Comparison of ENCODE assay signal across 9 cellular contexts in genomic region chr7:94160719-94161435, GRCh38.
DNase-seq lines count a peak whose midpoint lies in the region; ATAC-seq and TF ChIP-seq lines count a peak whose summit lies in the region.
"Had no signal": no experiment of that assay in that cellular context is flagged by ENCODE, and none has a peak within 500 bp of the region (broad histone marks: within the 10 kb centered on the region; RNA-seq: fewer than 3 reads in every experiment).

No MANE protein-coding gene starts in this region.

- H3K27me3 ChIP-seq in H9 (ENCODE audit: insufficient read depth, low read length): no peaks in the 10 kb centered on the region

- no peak overlapping the region for H3K4me2 ChIP-seq in H9 (ENCODE audit: insufficient read depth, insufficient read length, low read length)

- no peak overlapping the region for H2AFZ ChIP-seq in H9 (ENCODE audit: low read length)

- no peak overlapping the region for H3T11ph ChIP-seq in H9 (ENCODE audit: low read length)

- ATAC-seq in GM19463 (IDR thresholded peaks at IDR 0.05; ENCODE audit: unreplicated experiment) (peak; percentile 92), HG03175 (IDR thresholded peaks at IDR 0.05; ENCODE audit: unreplicated experiment) (peak; percentile 95)

- DNase-seq in GM10266 (ENCODE audit: extremely low spot score) (peak; percentile 57), COR-L47 (lab: John Stamatoyannopoulos, UW) (no peak), posterior vena cava (ENCODE audit: low spot score) (no peak), H9 (no peak), amygdala (lab: John Stamatoyannopoulos, UW) (no peak)
- no peak for DNase-seq in activated T-helper 1 cell treated with anti-CD3 and anti-CD28 coated beads, Interleukin-12 subunit alpha, Interleukin-12 subunit beta, Interleukin-2, Interleukin-4 antibody, amounts not matched to agents 30 ng/mL and 10 ng/mL and 1 ng/mL, durations not matched to agents 14 hours and 24 hours and 36 hours (ENCODE audit: low spot score)
- DNase-seq: stimulated activated CD4-positive, alpha-beta T cell treated with anti-CD3 and anti-CD28 coated beads, Interleukin-1b, Interleukin-23, amount 100 ng/mL, for 48 hours had no signal

- no peaks in the 10 kb centered on the region for H3K4me1 ChIP-seq in H9 (ENCODE audit: insufficient read depth, low read length)

- peaks cover 4% of the 10 kb centered on the region for H3K9me3 ChIP-seq in H9 (ENCODE audit: control insufficient read depth, low read depth, low read length)

- no peak overlapping the region for H4K91ac ChIP-seq in H9 (ENCODE audit: insufficient read length, low read depth, low read length)

- no peak overlapping the region for H4K8ac ChIP-seq in H9 (replicated peaks; ENCODE audit: insufficient read length, low read depth, low read length)

- no peak overlapping the region for H2BK120ac ChIP-seq in H9 (ENCODE audit: low read depth, low read length, poor library complexity, severe bottlenecking)

- no peaks in the 10 kb centered on the region for H4K20me1 ChIP-seq in H9 (ENCODE audit: control insufficient read depth, insufficient read depth, insufficient read length)

- H2BK5ac ChIP-seq in H9 (ENCODE audit: insufficient read length, low read length): no peak overlapping the region

- peaks cover 4% of the 10 kb centered on the region for H3K9me3 Mint-ChIP-seq in activated T-helper 1 cell treated with anti-CD3 and anti-CD28 coated beads, Interleukin-12 subunit alpha, Interleukin-12 subunit beta, Interleukin-2, Interleukin-4 antibody, amounts not matched to agents 30 ng/mL and 10 ng/mL and 1 ng/mL, durations not matched to agents 14 hours and 24 hours and 36 hours
- H3K9me3 Mint-ChIP-seq in H9: peaks cover 6 to 8% of the 10 kb centered on the region in 2 experiments; a peak in 4 of 5 replicates

- no peak overlapping the region for H3K18ac ChIP-seq in H9 (ENCODE audit: insufficient read length, low read depth, low read length)

- no peak overlapping the region for H2BK20ac ChIP-seq in H9 (ENCODE audit: low read depth, low read length, poor library complexity, severe bottlenecking)

- H3K23me2 ChIP-seq in H9 (ENCODE audit: insufficient read length, low read depth, low read length, poor library complexity, severe bottlenecking): no peaks in the 10 kb centered on the region

- intact Hi-C loops in activated T-helper 1 cell treated with anti-CD3 and anti-CD28 coated beads, Interleukin-12 subunit alpha, Interleukin-12 subunit beta, Interleukin-2, Interleukin-4 antibody, amounts not matched to agents 30 ng/mL and 10 ng/mL and 1 ng/mL, durations not matched to agents 14 hours and 24 hours and 36 hours (cut with micrococcal nuclease): no loop called here
- intact Hi-C loops in posterior vena cava (cut with DNase I): loop anchor here in 1 of 2 donors (10.0 kb wide), 1 partner anchor 466 kb away; no protein-coding TSS in a partner anchor

- H3K27ac Mint-ChIP-seq in activated T-helper 1 cell treated with anti-CD3 and anti-CD28 coated beads, Interleukin-12 subunit alpha, Interleukin-12 subunit beta, Interleukin-2, Interleukin-4 antibody, amounts not matched to agents 30 ng/mL and 10 ng/mL and 1 ng/mL, durations not matched to agents 14 hours and 24 hours and 36 hours: peak overlapping the region; percentile 6
- 0 out of 7 replicates have a peak overlapping the region, but pooled peaks of 1 of the 3 experiments have one; percentile 2 for H3K27ac Mint-ChIP-seq in H9

- H3K9ac ChIP-seq in H9 (ENCODE audit: extremely low read depth, insufficient read length, low read length): no peak overlapping the region

- WGBS in H9 (ENCODE audit: extremely low coverage, insufficient read length, low lambda C conversion rate): 100% methylated on average over 1 of the region's 3 CpGs

- H3K4me3 Mint-ChIP-seq in activated T-helper 1 cell treated with anti-CD3 and anti-CD28 coated beads, Interleukin-12 subunit alpha, Interleukin-12 subunit beta, Interleukin-2, Interleukin-4 antibody, amounts not matched to agents 30 ng/mL and 10 ng/mL and 1 ng/mL, durations not matched to agents 14 hours and 24 hours and 36 hours: peak overlapping the region; percentile 6
- no peak overlapping the region for H3K4me3 Mint-ChIP-seq in H9

- no peak overlapping the region for H2BK12ac ChIP-seq in H9 (ENCODE audit: insufficient read length, low read depth, low read length)

- H3K36me3 Mint-ChIP-seq in activated T-helper 1 cell treated with anti-CD3 and anti-CD28 coated beads, Interleukin-12 subunit alpha, Interleukin-12 subunit beta, Interleukin-2, Interleukin-4 antibody, amounts not matched to agents 30 ng/mL and 10 ng/mL and 1 ng/mL, durations not matched to agents 14 hours and 24 hours and 36 hours (ENCODE audit: low read depth): no peaks in the 10 kb centered on the region
- H3K36me3 Mint-ChIP-seq in H9 (ENCODE audit: insufficient read depth in 1 of 3, low read depth in 3 of 3): peaks cover 2 to 7% (median 3%) of the 10 kb centered on the region in 3 experiments; a peak in 6 of 7 replicates

- H2AK5ac ChIP-seq in H9 (ENCODE audit: insufficient read length, low read length): no peak overlapping the region

- no peak overlapping the region for H3K23ac ChIP-seq in H9 (ENCODE audit: insufficient read length, low read depth, low read length)

- H3K27me3 Mint-ChIP-seq in activated T-helper 1 cell treated with anti-CD3 and anti-CD28 coated beads, Interleukin-12 subunit alpha, Interleukin-12 subunit beta, Interleukin-2, Interleukin-4 antibody, amounts not matched to agents 30 ng/mL and 10 ng/mL and 1 ng/mL, durations not matched to agents 14 hours and 24 hours and 36 hours (ENCODE audit: insufficient read depth): peaks cover 3% of the 10 kb centered on the region
- no peaks in the 10 kb centered on the region for H3K27me3 Mint-ChIP-seq in H9 (ENCODE audit: low read depth)

- H3K4ac ChIP-seq in H9 (ENCODE audit: low read depth, low read length): no peak overlapping the region

- H3K27ac ChIP-seq in H9 (ENCODE audit: insufficient read length, low read depth, low read length): no peak overlapping the region

- H3K14ac ChIP-seq in H9 (ENCODE audit: insufficient read depth, low read length): no peak overlapping the region

- H4K5ac ChIP-seq in H9 (ENCODE audit: insufficient read length, low read depth, low read length): no peak overlapping the region

- TF ChIP-seq CTCF in GM10266 (IDR thresholded peaks at IDR 0.05; ENCODE audit: control insufficient read depth, insufficient read depth, low read depth, missing control alignments): no peak
- no peak for TF ChIP-seq CTCF in H9 (conservative IDR thresholded peaks at IDR 0.05)

- H3K56ac ChIP-seq in H9 (ENCODE audit: insufficient read length, low read depth, low read length): no peak overlapping the region

- H3K79me1 ChIP-seq in H9 (ENCODE audit: insufficient read depth, low read depth, low read length, poor library complexity, severe bottlenecking): no peaks in the 10 kb centered on the region

- peaks cover 17% of the 10 kb centered on the region for H3K4me1 Mint-ChIP-seq in activated T-helper 1 cell treated with anti-CD3 and anti-CD28 coated beads, Interleukin-12 subunit alpha, Interleukin-12 subunit beta, Interleukin-2, Interleukin-4 antibody, amounts not matched to agents 30 ng/mL and 10 ng/mL and 1 ng/mL, durations not matched to agents 14 hours and 24 hours and 36 hours (ENCODE audit: low read depth)
- H3K4me1 Mint-ChIP-seq in H9: 0 out of 4 replicates have a peak, but pooled peaks cover 0 to 6% of the 10 kb centered on the region in 2 experiments

- H3K79me2 ChIP-seq in H9 (ENCODE audit: insufficient read depth, low read length): no peaks in the 10 kb centered on the region

- no peak overlapping the region for H2BK15ac ChIP-seq in H9 (ENCODE audit: low read depth, low read length)
